11 cellular contexts compared by ENCODE assay signal in genomic region chr7:27650283-27650682, GRCh38.
"Had no signal": no experiment of that assay in that cellular context is flagged by ENCODE, and none has a peak within 500 bp of the region (broad histone marks: within the 10 kb centered on the region; RNA-seq: fewer than 3 reads in every experiment).

No MANE protein-coding gene starts in this region.

- H3K27ac ChIP-seq: GM23248 had no signal

- DNase-seq: GM23248, GOT3, H7, H9, HCEC 1CT, HFFc6 had no signal

- ATAC-seq: GM23338, HCT116 had no signal

- H3K4me3 ChIP-seq: GM23248, GM23338, HAP-1 had no signal

- H3K4me2 ChIP-seq: GM23338 had no signal

- H3K9me3 ChIP-seq: HAP-1 had no signal

- FAIRE-seq: H1, H54 had no signal
